27 cellular contexts compared by ENCODE assay signal in genomic region chr7:134926396-134926795, GRCh38.
"Had no signal": no experiment of that assay in that cellular context is flagged by ENCODE, and none has a peak within 500 bp of the region (broad histone marks: within the 10 kb centered on the region; RNA-seq: fewer than 3 reads in every experiment).

No MANE protein-coding gene starts in this region.

- H3K36me3 ChIP-seq: left lung, upper lobe of right lung had no signal

- H3K27me3 Mint-ChIP-seq: activated CD4-positive, alpha-beta T cell treated with anti-CD3 and anti-CD28 coated beads, Interleukin-2, amount 10 ng/mL, durations not matched to agents 7 days and 5 days; activated CD8-positive, alpha-beta T cell treated with anti-CD3 and anti-CD28 coated beads for 36 hours; activated naive CD8-positive, alpha-beta T cell treated with anti-CD3 and anti-CD28 coated beads, Interleukin-2, amount 50 U/mL, for 24 hours; brain had no signal

- DNase-seq: activated CD4-positive, alpha-beta T cell treated with anti-CD3 and anti-CD28 coated beads, Interleukin-2, amount 10 ng/mL, durations not matched to agents 7 days and 5 days; activated CD4-positive, CD25-positive, alpha-beta regulatory T cell; activated CD8-positive, alpha-beta memory T cell treated with anti-CD3 and anti-CD28 coated beads, Interleukin-2, amount 10 ng/mL, durations not matched to agents 7 days and 5 days; activated CD8-positive, alpha-beta T cell treated with anti-CD3 and anti-CD28 coated beads for 36 hours; activated effector memory CD4-positive, alpha-beta T cell treated with anti-CD3 and anti-CD28 coated beads, Interleukin-2, amount 50 U/mL, for 16 hours; activated naive CD4-positive, alpha-beta T cell treated with anti-CD3 and anti-CD28 coated beads, Interleukin-2, amount 50 U/mL, for 16 hours; activated naive CD8-positive, alpha-beta T cell treated with anti-CD3 and anti-CD28 coated beads, Interleukin-2, amount 50 U/mL, for 24 hours; activated T-cell treated with anti-CD3 and anti-CD28 coated beads for 4 hours; dermis blood vessel endothelial cell; effector CD8-positive, alpha-beta T cell; erythroblast; foreskin keratinocyte; glutamatergic neuron; immature natural killer cell; kidney glomerular epithelial cell; left lung; natural killer cell; right cardiac atrium; small intestine; stimulated activated CD4-positive, alpha-beta T cell treated with anti-CD3 and anti-CD28 coated beads, Interleukin-4, amount 100 ng/mL, for 1 hour; stimulated activated naive CD4-positive, alpha-beta T cell treated with Interleukin-2 at 50 U/mL for 16 hours; upper lobe of right lung had no signal

- H3K4me1 Mint-ChIP-seq: activated CD4-positive, alpha-beta T cell treated with anti-CD3 and anti-CD28 coated beads, Interleukin-2, amount 10 ng/mL, durations not matched to agents 7 days and 5 days; activated CD8-positive, alpha-beta memory T cell treated with anti-CD3 and anti-CD28 coated beads, Interleukin-2, amount 10 ng/mL, durations not matched to agents 7 days and 5 days; activated naive CD8-positive, alpha-beta T cell treated with anti-CD3 and anti-CD28 coated beads, Interleukin-2, amount 50 U/mL, for 24 hours; brain; immature natural killer cell; natural killer cell had no signal

- H3K9me3 ChIP-seq: upper lobe of right lung had no signal

- H3K4me2 ChIP-seq: hepatocyte had no signal

- H3K9ac ChIP-seq: parathyroid adenoma had no signal

- H3K4me1 ChIP-seq: foreskin keratinocyte, left lung, parathyroid adenoma, upper lobe of right lung had no signal

- H3K27ac ChIP-seq: foreskin keratinocyte, hepatocyte, left lung, parathyroid adenoma, upper lobe of right lung had no signal

- H3K27me3 ChIP-seq: foreskin keratinocyte, hepatocyte, left lung, upper lobe of right lung had no signal

- H3K27ac Mint-ChIP-seq: activated CD4-positive, alpha-beta T cell treated with anti-CD3 and anti-CD28 coated beads, Interleukin-2, amount 10 ng/mL, durations not matched to agents 7 days and 5 days; activated CD8-positive, alpha-beta memory T cell treated with anti-CD3 and anti-CD28 coated beads, Interleukin-2, amount 10 ng/mL, durations not matched to agents 7 days and 5 days; activated CD8-positive, alpha-beta T cell treated with anti-CD3 and anti-CD28 coated beads for 36 hours; activated naive CD8-positive, alpha-beta T cell treated with anti-CD3 and anti-CD28 coated beads, Interleukin-2, amount 50 U/mL, for 24 hours; brain; immature natural killer cell; natural killer cell; T-helper 1 cell treated with Interleukin-12 subunit alpha and Interleukin-12 subunit beta and Interleukin-4 antibody, amounts not matched to agents 30 μg/mL and 1 μg/mL, for 36 hours had no signal

- H2AFZ ChIP-seq: hepatocyte, parathyroid adenoma had no signal

- H3K36me3 Mint-ChIP-seq: activated CD8-positive, alpha-beta memory T cell treated with anti-CD3 and anti-CD28 coated beads, Interleukin-2, amount 10 ng/mL, durations not matched to agents 7 days and 5 days; immature natural killer cell; natural killer cell had no signal

- H3K4me3 Mint-ChIP-seq: activated CD4-positive, alpha-beta T cell treated with anti-CD3 and anti-CD28 coated beads, Interleukin-2, amount 10 ng/mL, durations not matched to agents 7 days and 5 days; activated CD8-positive, alpha-beta memory T cell treated with anti-CD3 and anti-CD28 coated beads, Interleukin-2, amount 10 ng/mL, durations not matched to agents 7 days and 5 days; activated CD8-positive, alpha-beta T cell treated with anti-CD3 and anti-CD28 coated beads for 36 hours; activated naive CD8-positive, alpha-beta T cell treated with anti-CD3 and anti-CD28 coated beads, Interleukin-2, amount 50 U/mL, for 24 hours; brain; immature natural killer cell; natural killer cell; T-helper 1 cell treated with Interleukin-12 subunit alpha and Interleukin-12 subunit beta and Interleukin-4 antibody, amounts not matched to agents 30 μg/mL and 1 μg/mL, for 36 hours had no signal

- H3K4me3 ChIP-seq: hepatocyte, left lung, lung, upper lobe of right lung had no signal

- ATAC-seq: activated CD8-positive, alpha-beta memory T cell treated with anti-CD3 and anti-CD28 coated beads, Interleukin-2, amount 10 ng/mL, durations not matched to agents 7 days and 5 days; activated CD8-positive, alpha-beta T cell treated with anti-CD3 and anti-CD28 coated beads for 36 hours; activated naive CD8-positive, alpha-beta T cell treated with anti-CD3 and anti-CD28 coated beads, Interleukin-2, amount 50 U/mL, for 24 hours; foreskin keratinocyte; natural killer cell; right cardiac atrium; upper lobe of right lung had no signal
